8 cellular contexts compared by ENCODE assay signal in genomic region chr10:88989824-88990527, GRCh38. TPM values are rescaled to one million over a fixed set of nuclear protein-coding genes. Genes with fewer than 3 reads are reported as not detected.
A peak's percentile ranks its signal among the peaks of the same experiment; 100 is the strongest.
DNase-seq lines count a peak whose midpoint lies in the region; ATAC-seq and TF ChIP-seq lines count a peak whose summit lies in the region.

No MANE protein-coding gene starts in this region.

- no peak overlapping the region for H3K23ac ChIP-seq in trophoblast cell (ENCODE audit: low read length)

- no peak overlapping the region for H3K18ac ChIP-seq in trophoblast cell (ENCODE audit: low read length)

- H3K9me3 ChIP-seq in trophoblast cell (ENCODE audit: insufficient read depth, low read depth, low read length), result peaks cover 3% of the 10 kb centered on the region

- no peaks in the 10 kb centered on the region for H3K27me3 Mint-ChIP-seq in activated CD8-positive, alpha-beta memory T cell treated with anti-CD3 and anti-CD28 coated beads, Interleukin-2, amount 10 ng/mL, durations not matched to agents 7 days and 5 days
- no peaks in the 10 kb centered on the region for H3K27me3 Mint-ChIP-seq in activated CD8-positive, alpha-beta T cell treated with anti-CD3 and anti-CD28 coated beads, Interleukin-2, amount 10 ng/mL, durations not matched to agents 7 days and 5 days (ENCODE audit: low read depth)
- H3K27me3 Mint-ChIP-seq in glutamatergic neuron (ENCODE audit: unreplicated experiment), result peaks cover 10% of the 10 kb centered on the region

- H3K9me3 Mint-ChIP-seq in activated CD8-positive, alpha-beta memory T cell treated with anti-CD3 and anti-CD28 coated beads, Interleukin-2, amount 10 ng/mL, durations not matched to agents 7 days and 5 days (ENCODE audit: low read depth), result peaks cover 7% of the 10 kb centered on the region
- peaks cover 15% of the 10 kb centered on the region for H3K9me3 Mint-ChIP-seq in activated CD8-positive, alpha-beta T cell treated with anti-CD3 and anti-CD28 coated beads, Interleukin-2, amount 10 ng/mL, durations not matched to agents 7 days and 5 days (ENCODE audit: insufficient read depth)
- no peaks in the 10 kb centered on the region for H3K9me3 Mint-ChIP-seq in glutamatergic neuron (ENCODE audit: unreplicated experiment)

- H3K4me2 ChIP-seq in trophoblast cell (ENCODE audit: low read length), result peak overlapping the region; percentile 97

- H3K14ac ChIP-seq in trophoblast cell (ENCODE audit: low read length), result no peak overlapping the region

- peak overlapping the region; percentile 72 for H3K4me3 ChIP-seq in trophoblast cell (ENCODE audit: low read depth, low read length)

- H3K4ac ChIP-seq in trophoblast cell (ENCODE audit: low read depth, low read length), result no peak overlapping the region

- H3K79me2 ChIP-seq in trophoblast cell (ENCODE audit: control insufficient read depth, insufficient read depth, low read length, poor library complexity), result peaks cover 4% of the 10 kb centered on the region

- H4K91ac ChIP-seq in trophoblast cell (ENCODE audit: low read depth, low read length), result no peak overlapping the region

- H2AK5ac ChIP-seq in trophoblast cell (ENCODE audit: low read length), result no peak overlapping the region

- no peaks in the 10 kb centered on the region for H3K36me3 ChIP-seq in trophoblast cell (ENCODE audit: control insufficient read depth in 1 of 2, insufficient read depth in 2 of 2, low read length in 2 of 2)

- CTCF ChIA-PET in activated CD8-positive, alpha-beta memory T cell treated with anti-CD3 and anti-CD28 coated beads, Interleukin-2, amount 10 ng/mL, durations not matched to agents 7 days and 5 days (lab: Charles Lee), result interaction anchor here (0.7 to 10.8 kb wide), 19 partner anchors 10 to 424 kb away, joined by 3 to 70 read pairs (median 4); partner anchors contain the start of genes ACTA2, CH25H, IFIT3 and IFIT5
- CTCF ChIA-PET in activated CD8-positive, alpha-beta T cell treated with anti-CD3 and anti-CD28 coated beads, Interleukin-2, amount 10 ng/mL, durations not matched to agents 7 days and 5 days (lab: Charles Lee), result interaction anchor here (0.7 to 9.0 kb wide), 20 partner anchors 8 to 227 kb away, joined by 3 to 98 read pairs (median 4); no protein-coding TSS in a partner anchor

- H2BK12ac ChIP-seq in trophoblast cell (ENCODE audit: low read length), result no peak overlapping the region

- peaks cover 62% of the 10 kb centered on the region for H3K4me1 Mint-ChIP-seq in activated CD8-positive, alpha-beta memory T cell treated with anti-CD3 and anti-CD28 coated beads, Interleukin-2, amount 10 ng/mL, durations not matched to agents 7 days and 5 days
- H3K4me1 Mint-ChIP-seq in activated CD8-positive, alpha-beta T cell treated with anti-CD3 and anti-CD28 coated beads, Interleukin-2, amount 10 ng/mL, durations not matched to agents 7 days and 5 days (ENCODE audit: low read depth), result peaks cover 71% of the 10 kb centered on the region
- peaks cover 3% of the 10 kb centered on the region for H3K4me1 Mint-ChIP-seq in glutamatergic neuron (ENCODE audit: low read depth, unreplicated experiment)

- DNase-seq in activated CD8-positive, alpha-beta memory T cell treated with anti-CD3 and anti-CD28 coated beads, Interleukin-2, amount 10 ng/mL, durations not matched to agents 7 days and 5 days, result no peak
- no peak for DNase-seq in activated CD8-positive, alpha-beta memory T cell treated with anti-CD3 and anti-CD28 coated beads, Interleukin-2, amount 50 U/mL, for 4 hours
- no peak for DNase-seq in activated CD8-positive, alpha-beta T cell treated with anti-CD3 and anti-CD28 coated beads, Interleukin-2, amount 10 ng/mL, durations not matched to agents 7 days and 5 days
- DNase-seq in glutamatergic neuron (no peak), trophoblast cell (peak in 1 of 2 donors; percentile 28), pons (ENCODE audit: low spot score) (no peak), NCI-H2081 (lab: John Stamatoyannopoulos, UW) (no peak)

- no CpG with 5 or more reads among the region's 13 CpGs for WGBS in trophoblast cell (ENCODE audit: extremely low coverage, insufficient coverage, insufficient read length)

- POLR2A ChIA-PET in activated CD8-positive, alpha-beta T cell treated with anti-CD3 and anti-CD28 coated beads, Interleukin-2, amount 10 ng/mL, durations not matched to agents 7 days and 5 days (lab: Charles Lee), result interaction anchor here (0.6 to 4.1 kb wide), 22 partner anchors 7 to 424 kb away, joined by 3 to 35 read pairs (median 6); partner anchors contain the start of genes IFIT5, LIPA and STAMBPL1

- H3K79me1 ChIP-seq in trophoblast cell (ENCODE audit: low read length), result peaks cover 6% of the 10 kb centered on the region

- TF ChIP-seq CTCF in glutamatergic neuron (IDR thresholded peaks at IDR 0.05; ENCODE audit: partially characterized antibody, unreplicated experiment), result no peak

- H3K27me3 ChIP-seq in trophoblast cell (ENCODE audit: insufficient read depth, low read length), result peaks cover 16% of the 10 kb centered on the region

- H3K4me1 ChIP-seq in trophoblast cell (ENCODE audit: control insufficient read depth in 1 of 2, insufficient read depth in 2 of 2, low read length in 2 of 2), result peaks cover 0 to 8% of the 10 kb centered on the region in 2 experiments

- no peak overlapping the region for H4K8ac ChIP-seq in trophoblast cell (ENCODE audit: low read depth, low read length)

- ATAC-seq in activated CD8-positive, alpha-beta memory T cell treated with anti-CD3 and anti-CD28 coated beads, Interleukin-2, amount 10 ng/mL, durations not matched to agents 7 days and 5 days, result peak; percentile 0
- peak; percentile 10 for ATAC-seq in HG03378 (IDR thresholded peaks at IDR 0.05; ENCODE audit: unreplicated experiment)
- ATAC-seq in activated CD8-positive, alpha-beta T cell treated with anti-CD3 and anti-CD28 coated beads, Interleukin-2, amount 10 ng/mL, durations not matched to agents 7 days and 5 days, result no peak

- H3K27ac ChIP-seq in trophoblast cell (ENCODE audit: low read depth, low read length), result no peak overlapping the region

- H3K9ac ChIP-seq in trophoblast cell (ENCODE audit: low read length), result no peak overlapping the region

- H3K27ac Mint-ChIP-seq in activated CD8-positive, alpha-beta memory T cell treated with anti-CD3 and anti-CD28 coated beads, Interleukin-2, amount 10 ng/mL, durations not matched to agents 7 days and 5 days, result peak overlapping the region; percentile 98
- peak overlapping the region; percentile 95 for H3K27ac Mint-ChIP-seq in activated CD8-positive, alpha-beta T cell treated with anti-CD3 and anti-CD28 coated beads, Interleukin-2, amount 10 ng/mL, durations not matched to agents 7 days and 5 days
- no peak overlapping the region for H3K27ac Mint-ChIP-seq in glutamatergic neuron (ENCODE audit: unreplicated experiment)

- H3K4me3 Mint-ChIP-seq in activated CD8-positive, alpha-beta memory T cell treated with anti-CD3 and anti-CD28 coated beads, Interleukin-2, amount 10 ng/mL, durations not matched to agents 7 days and 5 days, result peak overlapping the region; percentile 94
- H3K4me3 Mint-ChIP-seq in activated CD8-positive, alpha-beta T cell treated with anti-CD3 and anti-CD28 coated beads, Interleukin-2, amount 10 ng/mL, durations not matched to agents 7 days and 5 days, result peak overlapping the region; percentile 95
- H3K4me3 Mint-ChIP-seq in glutamatergic neuron (ENCODE audit: unreplicated experiment), result peak overlapping the region; percentile 92

- H4K12ac ChIP-seq in trophoblast cell (ENCODE audit: low read depth, low read length), result no peak overlapping the region

- no peak overlapping the region for H2AFZ ChIP-seq in trophoblast cell (ENCODE audit: insufficient read depth, low read length, poor library complexity)

- H2BK120ac ChIP-seq in trophoblast cell (ENCODE audit: insufficient read depth, low read length, poor library complexity), result no peak overlapping the region

- H2BK5ac ChIP-seq in trophoblast cell (ENCODE audit: low read depth, low read length, poor library complexity), result no peak overlapping the region

- H3K36me3 Mint-ChIP-seq in activated CD8-positive, alpha-beta memory T cell treated with anti-CD3 and anti-CD28 coated beads, Interleukin-2, amount 10 ng/mL, durations not matched to agents 7 days and 5 days, result peaks cover 37% of the 10 kb centered on the region
- peaks cover 47% of the 10 kb centered on the region for H3K36me3 Mint-ChIP-seq in activated CD8-positive, alpha-beta T cell treated with anti-CD3 and anti-CD28 coated beads, Interleukin-2, amount 10 ng/mL, durations not matched to agents 7 days and 5 days (ENCODE audit: low read depth)
- peaks cover 8% of the 10 kb centered on the region for H3K36me3 Mint-ChIP-seq in glutamatergic neuron (ENCODE audit: unreplicated experiment)

RNA-seq across cellular contexts. Expression of gene FAS, which starts 0.6 kb away (rescaled TPM):
- total RNA-seq in activated CD8-positive, alpha-beta memory T cell treated with anti-CD3 and anti-CD28 coated beads, Interleukin-2, amount 10 ng/mL, durations not matched to agents 7 days and 5 days, result 10 to 100 TPM; 73.7 to 75.4 TPM
- 10 to 100 TPM; 58.5 to 62.6 TPM for total RNA-seq in activated CD8-positive, alpha-beta T cell treated with anti-CD3 and anti-CD28 coated beads, Interleukin-2, amount 10 ng/mL, durations not matched to agents 7 days and 5 days
- 0.69 TPM for total RNA-seq in glutamatergic neuron (ENCODE audit: unreplicated experiment)
- 2.8 and 3.2 TPM in 2 replicates for polyA plus RNA-seq in trophoblast cell (2013)

RNA-seq across cellular contexts. Expression of gene ACTA2, which starts 37.4 kb away (rescaled TPM):
- total RNA-seq in activated CD8-positive, alpha-beta memory T cell treated with anti-CD3 and anti-CD28 coated beads, Interleukin-2, amount 10 ng/mL, durations not matched to agents 7 days and 5 days, result 10 to 100 TPM; 28.2 to 34.5 TPM
- 10 to 100 TPM; 12.9 to 15.0 TPM for total RNA-seq in activated CD8-positive, alpha-beta T cell treated with anti-CD3 and anti-CD28 coated beads, Interleukin-2, amount 10 ng/mL, durations not matched to agents 7 days and 5 days
- total RNA-seq in glutamatergic neuron (ENCODE audit: unreplicated experiment), result 4.3 TPM
- 257 and 258 TPM in 2 replicates for polyA plus RNA-seq in trophoblast cell (2013)

Comparison
In these comparisons a context has a peak if more than half of its experiments do, and no peak if none do; other contexts are left out.
1. RNA of gene FAS, which starts 0.6 kb away (total RNA-seq): 73.7 to 75.4 TPM in activated CD8-positive, alpha-beta memory T cell treated with anti-CD3 and anti-CD28 coated beads, Interleukin-2, amount 10 ng/mL, durations not matched to agents 7 days and 5 days and 58.5 to 62.6 TPM in activated CD8-positive, alpha-beta T cell treated with anti-CD3 and anti-CD28 coated beads, Interleukin-2, amount 10 ng/mL, durations not matched to agents 7 days and 5 days; 0.69 TPM in glutamatergic neuron (single experiment); every median in the first group is over 10 times any median in the second.
2. Peak in every context shown above with its lines, with median percentiles within 50 percentile points of each other: H3K4me3 Mint-ChIP-seq.